In genomic region chr1:199353906-199354305, GRCh38 we compare ENCODE assay signal across 21 cellular contexts.
A peak's percentile ranks its signal among the peaks of the same experiment; 100 is the strongest.
DNase-seq lines count a peak whose midpoint lies in the region; TF ChIP-seq lines count a peak whose summit lies in the region.
"Had no signal": no experiment of that assay in that cellular context is flagged by ENCODE, and none has a peak within 500 bp of the region (broad histone marks: within the 10 kb centered on the region; RNA-seq: fewer than 3 reads in every experiment).

No MANE protein-coding gene starts in this region.

- peak overlapping the region; percentile 18 to 63 (median 51) for H3K27ac ChIP-seq in esophagus muscularis mucosa (replicated peaks in 1 of 4)
- no peak overlapping the region for H3K27ac ChIP-seq in PC-9
- H3K27ac ChIP-seq in adrenal gland: no peak overlapping the region
- H3K27ac ChIP-seq: SJSA1 had no signal

- POLR2A ChIA-PET in PC-9 (lab: Charles Lee; ENCODE audit: unreplicated experiment): no interaction called here

- H3K27me3 ChIP-seq in esophagus muscularis mucosa: no peaks in the 10 kb centered on the region
- no peaks in the 10 kb centered on the region for H3K27me3 ChIP-seq in PC-9 (ENCODE audit: insufficient read depth, low read depth)
- no peaks in the 10 kb centered on the region for H3K27me3 ChIP-seq in adrenal gland
- H3K27me3 ChIP-seq: SJSA1 had no signal

- DNase-seq in M059J (ENCODE audit: low read depth): peak; percentile 34
- no peak for DNase-seq in esophagus muscularis mucosa (ENCODE audit: extremely low spot score)
- peak; percentile 34 for DNase-seq in inferior parietal cortex (ENCODE audit: extremely low spot score)
- peak; percentile 46 for DNase-seq in superior temporal gyrus (ENCODE audit: extremely low spot score)
- no peak for DNase-seq in PC-9
- no peak for DNase-seq in adrenal gland
- no peak for DNase-seq in GM10266 (ENCODE audit: extremely low spot score)
- no peak for DNase-seq in NCI-H345 (lab: John Stamatoyannopoulos, UW)
- DNase-seq: AML-193; C1 segment of cervical spinal cord; CD8-positive, alpha-beta T cell; DND-41; KBM-7; MV-4-11; NCI-H1105 treated with DMSO at 0.1 percent for 48 hours; NCI-H2029 treated with DMSO at 0.1 percent for 48 hours; NCI-H226; NCI-H524 treated with DMSO at 0.1 percent for 48 hours; NCI-H82 had no signal

- TF ChIP-seq CTCF in esophagus muscularis mucosa (IDR thresholded peaks at IDR 0.05): no peak
- TF ChIP-seq CTCF in PC-9 (conservative IDR thresholded peaks at IDR 0.05): no peak
- TF ChIP-seq CTCF in adrenal gland (IDR thresholded peaks at IDR 0.05): no peak
- TF ChIP-seq CTCF in GM10266 (IDR thresholded peaks at IDR 0.05; ENCODE audit: control insufficient read depth, insufficient read depth, low read depth, missing control alignments): no peak

- TF ChIP-seq EP300 in esophagus muscularis mucosa (IDR thresholded peaks at IDR 0.05): no peak

- no peaks in the 10 kb centered on the region for H3K36me3 ChIP-seq in esophagus muscularis mucosa
- H3K36me3 ChIP-seq in PC-9 (ENCODE audit: low read depth): no peaks in the 10 kb centered on the region
- no peaks in the 10 kb centered on the region for H3K36me3 ChIP-seq in adrenal gland (replicated peaks in 1 of 2)
- H3K36me3 ChIP-seq: SJSA1 had no signal

- intact Hi-C loops in esophagus muscularis mucosa (cut with DNase I) (no loop called here), PC-9 (cut with micrococcal nuclease; ENCODE audit: unreplicated experiment) (no loop called here), adrenal gland (cut with DNase I) (no loop called here)

- no peaks in the 10 kb centered on the region for H4K20me1 ChIP-seq in PC-9 (ENCODE audit: insufficient read depth)

- H3K9me2 ChIP-seq in PC-9 (ENCODE audit: insufficient read depth): no peaks in the 10 kb centered on the region

- no peak overlapping the region for H2AFZ ChIP-seq in PC-9
- H2AFZ ChIP-seq: GM23338 had no signal

- no TSS peak for BruUV-seq in PC-9 (replicated peaks; lab: Mats Ljungman, UMichigan)

- CTCF ChIA-PET in PC-9 (lab: Charles Lee): no interaction called here

- H3K79me2 ChIP-seq in PC-9 (ENCODE audit: low read depth): no peaks in the 10 kb centered on the region

- H3K4me2 ChIP-seq in PC-9: no peak overlapping the region
- H3K4me2 ChIP-seq: GM23338 had no signal

- 44% methylated on average over 2 of the region's 2 CpGs for WGBS in esophagus muscularis mucosa
- 54 to 78% (median 74%) methylated on average over 2 of the region's 2 CpGs for WGBS in adrenal gland, 4 donors

- H3K4me3 ChIP-seq in esophagus muscularis mucosa: no peak overlapping the region
- H3K4me3 ChIP-seq in PC-9: no peak overlapping the region
- H3K4me3 ChIP-seq in adrenal gland: no peak overlapping the region
- H3K4me3 ChIP-seq: GM23338, SJSA1 had no signal

- TF ChIP-seq POLR2A in esophagus muscularis mucosa (IDR thresholded peaks at IDR 0.05; ENCODE audit: low read depth) (no peak), adrenal gland (IDR thresholded peaks at IDR 0.05) (no peak)

- H3K4me1 ChIP-seq in esophagus muscularis mucosa: peaks cover 0 to 17% (median 5%) of the 10 kb centered on the region in 4 donors
- H3K4me1 ChIP-seq in PC-9 (replicated peaks; ENCODE audit: insufficient read depth): no peaks in the 10 kb centered on the region
- no peaks in the 10 kb centered on the region for H3K4me1 ChIP-seq in adrenal gland (replicated peaks in 1 of 2)
- H3K4me1 ChIP-seq: SJSA1 had no signal

- H3F3A ChIP-seq in PC-9 (ENCODE audit: insufficient read depth, low read depth): no peaks in the 10 kb centered on the region

- H3K9me3 ChIP-seq in esophagus muscularis mucosa: peaks cover 0 to 10% (median 0%) of the 10 kb centered on the region in 4 donors
- no peaks in the 10 kb centered on the region; the same call in 1 of the 2 replicates for H3K9me3 ChIP-seq in PC-9 (ENCODE audit: insufficient read depth, low read depth)
- no peaks in the 10 kb centered on the region for H3K9me3 ChIP-seq in adrenal gland (replicated peaks in 1 of 3)
- H3K9me3 ChIP-seq: SJSA1 had no signal

Comparison
In these comparisons a context has a peak if more than half of its experiments do, and no peak if none do; other contexts are left out.
1. DNase-seq: peak in M059J (single experiment), inferior parietal cortex (single experiment) and superior temporal gyrus (single experiment); none in esophagus muscularis mucosa (single experiment), PC-9 (0 of 2), adrenal gland (0 of 7), GM10266 (single experiment) and NCI-H345 (single experiment).
2. H3K27ac ChIP-seq: peak in esophagus muscularis mucosa (4 of 4); none in PC-9 (single experiment) and adrenal gland (0 of 5).